ENCODE assay signal across 8 cellular contexts in the genomic region with DNA sequence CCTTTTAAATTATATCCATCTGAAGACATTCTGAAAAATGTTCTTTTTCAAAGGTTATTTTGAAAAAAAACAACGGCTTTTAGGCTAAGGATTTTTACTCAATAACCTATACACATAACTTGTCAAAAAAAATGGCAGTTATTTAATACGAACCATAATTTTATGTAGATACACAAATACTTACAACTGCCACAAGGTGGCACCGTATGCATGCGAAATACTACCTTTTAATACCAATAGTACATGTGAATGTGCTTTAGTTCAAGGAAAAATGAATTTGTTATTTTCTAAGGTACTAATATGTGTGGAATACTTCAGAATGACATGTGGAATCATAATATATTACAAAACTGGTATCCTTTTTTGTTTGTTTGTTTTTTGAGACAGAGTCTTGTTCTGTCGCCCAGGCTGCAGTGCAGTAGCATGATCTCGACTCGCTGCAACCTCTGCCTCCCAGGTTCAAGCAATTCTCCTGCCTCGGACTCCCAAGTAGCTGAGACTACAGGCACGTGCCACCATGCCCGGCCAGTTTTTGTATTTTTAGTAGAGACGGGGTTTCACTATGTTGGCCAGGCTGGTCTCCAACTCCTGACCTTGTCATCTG. TPM values are rescaled to one million over a fixed set of nuclear protein-coding genes. Genes with fewer than 3 reads are reported as not detected.
DNase-seq lines count a peak whose midpoint lies in the region; ATAC-seq and TF ChIP-seq lines count a peak whose summit lies in the region.

No MANE protein-coding gene starts in this region.

- H3K4me1 Mint-ChIP-seq in CD8-positive, alpha-beta memory T cell = peaks cover 31 to 44% (median 41%) of the 10 kb centered on the region in 3 donors
- H3K4me1 Mint-ChIP-seq in activated CD4-positive, alpha-beta memory T cell treated with anti-CD3 and anti-CD28 coated beads for 36 hours (ENCODE audit: low read depth) = peaks cover 25% of the 10 kb centered on the region

- peaks cover 0 to 1% of the 10 kb centered on the region in 2 donors for H3K27me3 Mint-ChIP-seq in CD8-positive, alpha-beta memory T cell
- H3K27me3 Mint-ChIP-seq in activated CD4-positive, alpha-beta memory T cell treated with anti-CD3 and anti-CD28 coated beads for 36 hours = no peaks in the 10 kb centered on the region

- H3K27ac ChIP-seq in CD8-positive, alpha-beta memory T cell (ENCODE audit: low read depth, low read length) = no peak overlapping the region

- H3K9me3 ChIP-seq in CD8-positive, alpha-beta memory T cell (ENCODE audit: low read length) = no peaks in the 10 kb centered on the region

- H3K36me3 Mint-ChIP-seq in CD8-positive, alpha-beta memory T cell = peaks cover 0 to 12% (median 0%) of the 10 kb centered on the region in 3 donors
- H3K36me3 Mint-ChIP-seq in activated CD4-positive, alpha-beta memory T cell treated with anti-CD3 and anti-CD28 coated beads for 36 hours = peaks cover 4% of the 10 kb centered on the region

- no peak overlapping the region for H3K27ac Mint-ChIP-seq in CD8-positive, alpha-beta memory T cell
- H3K27ac Mint-ChIP-seq in activated CD4-positive, alpha-beta memory T cell treated with anti-CD3 and anti-CD28 coated beads for 36 hours = no peak overlapping the region

- H3K4me3 Mint-ChIP-seq in CD8-positive, alpha-beta memory T cell = no peak overlapping the region
- no peak overlapping the region for H3K4me3 Mint-ChIP-seq in activated CD4-positive, alpha-beta memory T cell treated with anti-CD3 and anti-CD28 coated beads for 36 hours

- DNase-seq in CD8-positive, alpha-beta memory T cell = peak; percentile 14 to 62 (median 32)
- DNase-seq in NCI-H2081 treated with DMSO at 0.1 percent for 48 hours (lab: John Stamatoyannopoulos, UW) (peak; percentile 14), foreskin fibroblast (peak; percentile 60 to 79), renal cortical epithelial cell (ENCODE audit: low read depth) (peak; percentile 68), HPDE6-E6E7 (ENCODE audit: extremely low spot score) (no peak)
- DNase-seq in activated CD4-positive, alpha-beta memory T cell treated with anti-CD3 and anti-CD28 coated beads for 36 hours = peak; percentile 55

- ATAC-seq in GM18870 (IDR thresholded peaks at IDR 0.05; ENCODE audit: unreplicated experiment) (peak; percentile 18), HG02588 (IDR thresholded peaks at IDR 0.05; ENCODE audit: unreplicated experiment) (no peak)

- no peaks in the 10 kb centered on the region for H3K36me3 ChIP-seq in CD8-positive, alpha-beta memory T cell (ENCODE audit: insufficient read depth, low read length)

- peak; percentile 40 for TF ChIP-seq CTCF in foreskin fibroblast (IDR thresholded peaks at IDR 0.05; ENCODE audit: low read depth, low read length)

- intact Hi-C loops in activated CD4-positive, alpha-beta memory T cell treated with anti-CD3 and anti-CD28 coated beads for 36 hours (cut with micrococcal nuclease) = loop anchor here (1.0 to 5.0 kb wide), 4 partner anchors 85 to 1236 kb away; no protein-coding TSS in a partner anchor

- no peak overlapping the region for H3K4me3 ChIP-seq in CD8-positive, alpha-beta memory T cell (ENCODE audit: low read length)
- H3K4me3 ChIP-seq in foreskin fibroblast (ENCODE audit: low read depth in 1 of 2, low read length in 2 of 2) = no peak overlapping the region

- H3K4me1 ChIP-seq in CD8-positive, alpha-beta memory T cell (ENCODE audit: insufficient read depth, low read length) = peaks cover 18% of the 10 kb centered on the region

- H3K27me3 ChIP-seq in CD8-positive, alpha-beta memory T cell (ENCODE audit: insufficient read depth, low read length, poor library complexity, severe bottlenecking) = no peaks in the 10 kb centered on the region

- CTCF ChIA-PET in CD8-positive, alpha-beta memory T cell (lab: Charles Lee) = no interaction called here
- CTCF ChIA-PET in activated CD4-positive, alpha-beta memory T cell treated with anti-CD3 and anti-CD28 coated beads for 36 hours (lab: Charles Lee) = no interaction called here

- no peaks in the 10 kb centered on the region for H3K9me3 Mint-ChIP-seq in CD8-positive, alpha-beta memory T cell
- H3K9me3 Mint-ChIP-seq in activated CD4-positive, alpha-beta memory T cell treated with anti-CD3 and anti-CD28 coated beads for 36 hours = no peaks in the 10 kb centered on the region

- POLR2A ChIA-PET in CD8-positive, alpha-beta memory T cell (lab: Charles Lee) = no interaction called here
- POLR2A ChIA-PET in activated CD4-positive, alpha-beta memory T cell treated with anti-CD3 and anti-CD28 coated beads for 36 hours (lab: Charles Lee) = no interaction called here

RNA-seq across cellular contexts. Expression of a gene that starts 4.6 kb away (rescaled TPM):
- total RNA-seq in CD8-positive, alpha-beta memory T cell = 10 to 100 TPM; 69.8 to 73.8 TPM
- 13.1 TPM for polyA plus RNA-seq in CD8-positive, alpha-beta memory T cell
- total RNA-seq in activated CD4-positive, alpha-beta memory T cell treated with anti-CD3 and anti-CD28 coated beads for 36 hours = 10 to 100 TPM; 92.0 to 96.6 TPM
- total RNA-seq in renal cortical epithelial cell = 3.5 and 20.3 TPM in 2 replicates
